Comparison of ENCODE assay signal across 9 cellular contexts in genomic region chr11:47765086-47765485, GRCh38. TPM values are rescaled to one million over a fixed set of nuclear protein-coding genes. Genes with fewer than 3 reads are reported as not detected.
DNase-seq lines count a peak whose midpoint lies in the region; ATAC-seq and TF ChIP-seq lines count a peak whose summit lies in the region.
"Had no signal": no experiment of that assay in that cellular context is flagged by ENCODE, and none has a peak within 500 bp of the region (broad histone marks: within the 10 kb centered on the region; RNA-seq: fewer than 3 reads in every experiment).

No MANE protein-coding gene starts in this region.

- H3K9me3 ChIP-seq in GM23248 (ENCODE audit: low read depth) (no peaks in the 10 kb centered on the region), Panc1 (ENCODE audit: control insufficient read depth, insufficient read depth, low read depth, low read length) (no peaks in the 10 kb centered on the region), endocrine pancreas (ENCODE audit: control insufficient read depth, low read length) (no peaks in the 10 kb centered on the region)

- TF ChIP-seq CTCF in Panc1 (IDR thresholded peaks at IDR 0.05): no peak
- no peak for TF ChIP-seq CTCF in progenitor cell of endocrine pancreas (IDR thresholded peaks at IDR 0.05; ENCODE audit: unreplicated experiment)

- H3K4me2 ChIP-seq in GM23248 (ENCODE audit: unreplicated experiment): peak overlapping the region; percentile 94

- H4K20me1 ChIP-seq in GM23248 (ENCODE audit: insufficient read depth): peaks cover 7% of the 10 kb centered on the region

- H3K36me3 ChIP-seq in GM23248 (ENCODE audit: low read depth) (peaks cover 41% of the 10 kb centered on the region), Panc1 (ENCODE audit: control insufficient read depth, insufficient read depth, low read length) (peaks cover 19% of the 10 kb centered on the region), endocrine pancreas (ENCODE audit: control insufficient read depth, insufficient read depth, low read length) (peaks cover 4% of the 10 kb centered on the region)

- no peaks in the 10 kb centered on the region for H3K9me3 Mint-ChIP-seq in progenitor cell of endocrine pancreas (ENCODE audit: low read depth)

- H3K27me3 ChIP-seq in GM23248 (replicated peaks; ENCODE audit: insufficient read depth) (no peaks in the 10 kb centered on the region), Panc1 (ENCODE audit: control insufficient read depth, insufficient read depth, low read length) (no peaks in the 10 kb centered on the region), endocrine pancreas (ENCODE audit: control insufficient read depth, insufficient read depth, low read length) (no peaks in the 10 kb centered on the region)

- peaks cover 69% of the 10 kb centered on the region for H3K79me2 ChIP-seq in GM23248 (ENCODE audit: insufficient read depth)

- no peak overlapping the region for H2AFZ ChIP-seq in GM23248
- H2AFZ ChIP-seq: parathyroid adenoma had no signal

- ATAC-seq in Panc1 (no peak), GM19455 (IDR thresholded peaks at IDR 0.05; ENCODE audit: unreplicated experiment) (no peak), HG02763 (IDR thresholded peaks at IDR 0.05; ENCODE audit: unreplicated experiment) (no peak)

- H3K27ac ChIP-seq in GM23248: peak overlapping the region; percentile 93; the same call in 1 of the 2 replicates
- H3K27ac ChIP-seq in Panc1 (ENCODE audit: low read length): peak overlapping the region; percentile 51

- DNase-seq in GM23248 (peak; percentile 28), Panc1 (ENCODE audit: low read depth, low spot score) (no peak), progenitor cell of endocrine pancreas (ENCODE audit: low spot score, unreplicated experiment) (no peak), HK-2 (ENCODE audit: unreplicated experiment) (no peak)
- no peak for DNase-seq in central memory CD4-positive, alpha-beta T cell

- CTCF ChIA-PET in Panc1 (lab: Charles Lee): no interaction called here

- H3K4me1 ChIP-seq in GM23248 (ENCODE audit: insufficient read depth): peaks cover 17% of the 10 kb centered on the region
- peaks cover 13% of the 10 kb centered on the region; the same call in 1 of the 2 replicates for H3K4me1 ChIP-seq in Panc1 (ENCODE audit: control insufficient read depth, insufficient read depth, low read length)
- H3K4me1 ChIP-seq in endocrine pancreas (ENCODE audit: control insufficient read depth, insufficient read depth, low read length): peaks cover 6% of the 10 kb centered on the region

- H3K36me3 Mint-ChIP-seq in progenitor cell of endocrine pancreas (ENCODE audit: insufficient read depth): peaks cover 11% of the 10 kb centered on the region

- H3F3A ChIP-seq in GM23248 (ENCODE audit: insufficient read depth): peaks cover 13% of the 10 kb centered on the region

- POLR2A ChIA-PET in Panc1 (lab: Charles Lee): no interaction called here

- intact Hi-C loops in Panc1 (cut with micrococcal nuclease; ENCODE audit: unreplicated experiment): no loop called here

- peak overlapping the region; percentile 95 for H3K4me3 Mint-ChIP-seq in progenitor cell of endocrine pancreas (ENCODE audit: low read depth)

- H3K27me3 Mint-ChIP-seq in progenitor cell of endocrine pancreas: no peaks in the 10 kb centered on the region

- H3K4me1 Mint-ChIP-seq in progenitor cell of endocrine pancreas (ENCODE audit: low read depth): peaks cover 21% of the 10 kb centered on the region

- H3K9me2 ChIP-seq in GM23248 (ENCODE audit: insufficient read depth): no peaks in the 10 kb centered on the region

- peak overlapping the region; percentile 94 for H3K4me3 ChIP-seq in GM23248
- H3K4me3 ChIP-seq in Panc1 (ENCODE audit: low read depth in 2 of 2, low read length in 2 of 2): peak overlapping the region; percentile 86 to 99
- peak overlapping the region; percentile 22 for H3K4me3 ChIP-seq in endocrine pancreas (ENCODE audit: control insufficient read depth, insufficient read depth, low read length)

- TSS peak; percentile 80 for BruUV-seq in Panc1 (replicated peaks; lab: Mats Ljungman, UMichigan)

- in situ Hi-C loops in GM23248 (cut with MboI): no loop called here
- in situ Hi-C loops in Panc1 (cut with HindIII; ENCODE audit: low pct_unique_long_range_greater_than_20kb, low sequenced_read_pairs): no loop called here

- peak overlapping the region; percentile 93 for H3K27ac Mint-ChIP-seq in progenitor cell of endocrine pancreas

- H3K9ac ChIP-seq in GM23248 (peak overlapping the region; percentile 98), endocrine pancreas (ENCODE audit: control insufficient read depth, insufficient read depth, low read length) (no peak overlapping the region)
- H3K9ac ChIP-seq: parathyroid adenoma had no signal

- 65 to 70% methylated on average over 2 of the region's 2 CpGs for WGBS in GM23248 (ENCODE audit: low coverage in 1 of 2, low lambda C conversion rate in 2 of 2, missing lambda C conversion rate in 2 of 2), 2 experiments

RNA-seq across cellular contexts. Expression of gene FNBP4, which starts 2.1 kb away (rescaled TPM):
- total RNA-seq in GM23248 (2014; rRNA removed; shearing (Covaris generic)): 33.1 and 42.6 TPM in 2 replicates
- polyA plus RNA-seq in GM23248 (2016; fragmentation: Nextera tagmentation; extraction: Ambion mirVana): 29.0 and 34.3 TPM in 2 replicates
- total RNA-seq in Panc1 (2021; ENCODE audit: unreplicated experiment): 68.3 TPM
- polyA plus RNA-seq in Panc1 (2012; ENCODE audit: insufficient read length): 23.8 TPM
- total RNA-seq in progenitor cell of endocrine pancreas: 136 TPM in 2 replicates

RNA-seq across cellular contexts. Expression of gene AGBL2, which starts 49.9 kb away (rescaled TPM):
- total RNA-seq in GM23248 (2014; rRNA removed; shearing (Covaris generic)): 0.63 and 2.7 TPM in 2 replicates
- polyA plus RNA-seq in GM23248 (2016; fragmentation: Nextera tagmentation; extraction: Ambion mirVana): 0.35 and 0.51 TPM in 2 replicates
- total RNA-seq in Panc1 (2021; ENCODE audit: unreplicated experiment) (6.8 TPM), progenitor cell of endocrine pancreas (6.1 and 8.2 TPM in 2 replicates)
- 3.2 TPM for polyA plus RNA-seq in Panc1 (2012; ENCODE audit: insufficient read length)

Comparison
In these comparisons a context has a peak if more than half of its experiments do, and no peak if none do; other contexts are left out.
1. H3K4me3 ChIP-seq: peak in every context shown above with its lines; median percentile 94 in GM23248; 92 in Panc1; 22 in endocrine pancreas.